17 cellular contexts compared by ENCODE assay signal in the genomic region with DNA sequence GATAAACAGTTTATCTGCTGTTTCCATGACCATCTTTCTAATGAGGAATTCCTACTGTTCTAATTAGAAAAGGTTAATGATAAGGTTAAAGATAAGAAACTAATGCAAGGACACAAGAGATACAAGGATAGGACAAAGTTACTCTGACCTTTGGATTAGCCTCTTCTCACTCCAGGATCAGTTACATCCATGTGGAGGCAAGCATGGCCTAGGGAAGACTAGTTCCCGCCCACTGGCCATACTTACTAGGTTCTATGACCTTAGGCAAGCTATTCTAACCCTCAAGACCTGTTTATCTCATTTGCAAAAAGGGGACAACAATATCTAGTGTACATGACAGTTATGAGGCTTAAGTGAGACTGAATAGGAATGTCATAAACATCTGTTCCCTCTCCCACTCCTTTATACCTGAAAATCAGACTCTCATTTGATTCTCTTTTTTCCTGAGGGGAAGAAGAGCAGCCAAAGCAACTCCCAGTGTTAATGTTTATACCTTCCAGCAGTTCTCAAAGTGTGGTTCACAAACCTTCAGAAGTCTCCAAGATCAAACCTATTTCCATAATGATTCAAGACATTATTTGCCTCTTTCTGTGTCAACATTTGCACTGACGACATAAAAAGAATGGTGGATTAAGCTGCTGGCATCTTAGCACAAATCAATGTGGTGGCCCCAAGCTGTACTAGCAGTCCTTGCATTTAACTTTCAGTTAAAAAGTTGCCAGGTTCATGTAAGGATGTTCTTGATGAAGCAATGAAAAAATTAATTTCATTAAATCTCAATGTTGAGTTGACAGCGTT.
DNase-seq lines count a peak whose midpoint lies in the region; ATAC-seq and TF ChIP-seq lines count a peak whose summit lies in the region.
"Had no signal": no experiment of that assay in that cellular context is flagged by ENCODE, and none has a peak within 500 bp of the region (broad histone marks: within the 10 kb centered on the region; RNA-seq: fewer than 3 reads in every experiment).

No MANE protein-coding gene starts in this region.

- H3K79me2 ChIP-seq in OCI-LY7 (ENCODE audit: insufficient read depth, low read depth, low read length): 0 out of 2 replicates have a peak, but pooled peaks cover 7% of the 10 kb centered on the region

- no peak overlapping the region for H2AFZ ChIP-seq in OCI-LY7 (ENCODE audit: low read length)

- H3K36me3 ChIP-seq in Caco-2 (ENCODE audit: control insufficient read depth, insufficient read depth, low read length) (no peaks in the 10 kb centered on the region), OCI-LY7 (ENCODE audit: insufficient read depth, low read length) (no peaks in the 10 kb centered on the region), right lobe of liver (no peaks in the 10 kb centered on the region)
- H3K36me3 ChIP-seq: MG63 had no signal

- CTCF ChIA-PET in Caco-2 (lab: Charles Lee) (interaction anchor here (0.6 kb wide), 1 partner anchor 160 kb away, joined by 3 read pairs; no protein-coding TSS in a partner anchor), OCI-LY7 (lab: Charles Lee; ENCODE audit: unreplicated experiment) (no interaction called here)

- no peak for TF ChIP-seq POLR2A in right lobe of liver (IDR thresholded peaks at IDR 0.05)

- ATAC-seq in right lobe of liver: peak in 3 of 4 donors; percentile 18 to 39 (median 35)
- ATAC-seq: PC-3 had no signal

- WGBS in right lobe of liver (ENCODE audit: insufficient coverage, low coverage, low lambda C conversion rate, missing lambda C conversion rate): 57% methylated on average over 2 of the region's 3 CpGs

- H3K9me3 ChIP-seq in Caco-2: no peaks in the 10 kb centered on the region
- no peaks in the 10 kb centered on the region for H3K9me3 ChIP-seq in OCI-LY7 (ENCODE audit: low read length)
- no peaks in the 10 kb centered on the region for H3K9me3 ChIP-seq in right lobe of liver
- H3K9me3 ChIP-seq: BLaER1, MG63 had no signal

- no peaks in the 10 kb centered on the region for H3K9me2 ChIP-seq in OCI-LY7 (ENCODE audit: insufficient read depth, low read length)

- no peak overlapping the region for H3K4me3 ChIP-seq in Caco-2 (ENCODE audit: low read depth, low read length)
- H3K4me3 ChIP-seq in OCI-LY7 (ENCODE audit: low read depth, low read length, poor library complexity, severe bottlenecking): no peak overlapping the region
- no peak overlapping the region for H3K4me3 ChIP-seq in right lobe of liver
- H3K4me3 ChIP-seq: BLaER1, MG63 had no signal

- POLR2A ChIA-PET in Caco-2 (lab: Charles Lee): no interaction called here
- POLR2A ChIA-PET in OCI-LY7 (lab: Charles Lee): interaction anchor here (0.9 kb wide), 1 partner anchor 29 kb away, joined by 4 read pairs; no protein-coding TSS in a partner anchor

- peaks cover 3% of the 10 kb centered on the region for H3K36me3 Mint-ChIP-seq in Caco-2 (ENCODE audit: insufficient read depth, unreplicated experiment)

- intact Hi-C loops in Caco-2 (cut with micrococcal nuclease; ENCODE audit: unreplicated experiment): no loop called here
- intact Hi-C loops in OCI-LY7 (cut with micrococcal nuclease; ENCODE audit: unreplicated experiment): no loop called here
- intact Hi-C loops in right lobe of liver (cut with DNase I): no loop called here

- peak overlapping the region; percentile 29 for H3K4me3 Mint-ChIP-seq in Caco-2 (ENCODE audit: unreplicated experiment)
- H3K4me3 Mint-ChIP-seq: CD8-positive, alpha-beta memory T cell had no signal

- DNase-seq in Caco-2: peak in 1 of 2 experiments; percentile 14
- peak; percentile 10 for DNase-seq in DMS53 treated with DMSO at 0.1 percent for 48 hours (lab: John Stamatoyannopoulos, UW; ENCODE audit: unreplicated experiment)
- no peak for DNase-seq in OCI-LY7 (ENCODE audit: low spot score)
- DNase-seq in right lobe of liver: no peak
- DNase-seq in NCI-H1092 treated with DMSO at 0.1 percent for 48 hours (lab: John Stamatoyannopoulos, UW): no peak
- DNase-seq in RPMI8226: no peak
- no peak for DNase-seq in NCI-H1436 (lab: John Stamatoyannopoulos, UW)
- DNase-seq: CD8-positive, alpha-beta memory T cell; HCEC 1CT; KG1; MG63; NCI-H1105; NCI-H1930; NCI-H510A; PC-3 had no signal

- BruUV-seq in Caco-2 (replicated peaks; lab: Mats Ljungman, UMichigan) (no TSS peak), OCI-LY7 (replicated peaks; lab: Mats Ljungman, UMichigan) (TSS peak; percentile 31)

- peak overlapping the region; percentile 48 for H3K27ac Mint-ChIP-seq in Caco-2 (ENCODE audit: unreplicated experiment)
- H3K27ac Mint-ChIP-seq: CD8-positive, alpha-beta memory T cell had no signal

- peaks cover 13% of the 10 kb centered on the region; the same call in 1 of the 2 replicates for H4K20me1 ChIP-seq in OCI-LY7 (ENCODE audit: insufficient read depth, low read length)

- H3K27ac ChIP-seq in OCI-LY7 (ENCODE audit: low read depth, low read length, poor library complexity, severe bottlenecking) (no peak overlapping the region), right lobe of liver (no peak overlapping the region)
- H3K27ac ChIP-seq: BLaER1, HL-60 had no signal

- peaks cover 16% of the 10 kb centered on the region for H3K4me1 Mint-ChIP-seq in Caco-2 (ENCODE audit: low read depth, unreplicated experiment)

- no peak overlapping the region for H3K4me2 ChIP-seq in OCI-LY7 (ENCODE audit: low read length)

- no peaks in the 10 kb centered on the region for H3K9me3 Mint-ChIP-seq in Caco-2 (ENCODE audit: unreplicated experiment)
- H3K9me3 Mint-ChIP-seq: CD8-positive, alpha-beta memory T cell had no signal

- TF ChIP-seq CTCF in Caco-2 (IDR thresholded peaks at IDR 0.05; ENCODE audit: insufficient read depth in 1 of 2, low read depth in 1 of 2, low read length in 1 of 2, severe bottlenecking in 1 of 2, unreplicated experiment in 1 of 2): no peak
- no peak for TF ChIP-seq CTCF in OCI-LY7 (conservative IDR thresholded peaks at IDR 0.05; ENCODE audit: low read length)
- TF ChIP-seq CTCF in right lobe of liver (IDR thresholded peaks at IDR 0.05): no peak

- H3K4me1 ChIP-seq in Caco-2 (peaks cover 14% of the 10 kb centered on the region), OCI-LY7 (ENCODE audit: insufficient read depth, low read length, poor library complexity, severe bottlenecking) (no peaks in the 10 kb centered on the region), right lobe of liver (peaks cover 0 to 16% (median 3%) of the 10 kb centered on the region in 4 donors)

- no peaks in the 10 kb centered on the region for H3K27me3 Mint-ChIP-seq in Caco-2 (ENCODE audit: insufficient read depth, unreplicated experiment)
- H3K27me3 Mint-ChIP-seq: CD8-positive, alpha-beta memory T cell had no signal

- H3K27me3 ChIP-seq in Caco-2 (replicated peaks; ENCODE audit: control insufficient read depth, insufficient read depth, low read length) (no peaks in the 10 kb centered on the region), right lobe of liver (no peaks in the 10 kb centered on the region)
- H3K27me3 ChIP-seq: BLaER1, MG63 had no signal
